Comparison of ENCODE assay signal across 9 cellular contexts in the genomic region with DNA sequence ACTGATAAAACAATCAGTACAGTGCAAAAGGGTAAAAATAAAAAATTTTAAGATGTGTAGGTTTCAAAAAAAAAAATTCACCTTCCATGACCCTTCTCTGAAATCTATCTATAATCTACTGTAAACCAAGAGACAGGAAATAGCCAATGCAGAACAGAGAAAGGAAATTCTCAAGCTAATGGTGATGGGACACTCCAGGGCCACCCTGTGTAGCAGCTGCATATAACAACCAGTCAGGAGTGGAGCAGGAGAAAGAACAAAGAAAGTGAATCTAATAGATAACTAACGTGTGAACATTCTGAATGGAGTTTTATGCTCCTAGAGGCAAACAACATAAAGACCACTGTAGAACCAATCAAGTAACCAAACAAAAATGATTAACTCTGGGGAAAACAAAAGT. TPM values are rescaled to one million over a fixed set of nuclear protein-coding genes. Genes with fewer than 3 reads are reported as not detected.
A peak's percentile ranks its signal among the peaks of the same experiment; 100 is the strongest.
DNase-seq lines count a peak whose midpoint lies in the region; ATAC-seq lines count a peak whose summit lies in the region.
"Had no signal": no experiment of that assay in that cellular context is flagged by ENCODE, and none has a peak within 500 bp of the region (broad histone marks: within the 10 kb centered on the region; RNA-seq: fewer than 3 reads in every experiment).

No MANE protein-coding gene starts in this region.

- WGBS in trophoblast cell (ENCODE audit: extremely low coverage, insufficient coverage, insufficient read length), result no CpG with 5 or more reads among the region's 1 CpG

- no peak overlapping the region for H4K8ac ChIP-seq in trophoblast cell (ENCODE audit: low read depth, low read length)

- H3K27me3 ChIP-seq in trophoblast cell (ENCODE audit: insufficient read depth, low read length), result no peaks in the 10 kb centered on the region
- H3K27me3 ChIP-seq: adrenal gland had no signal

- H2AK5ac ChIP-seq in trophoblast cell (ENCODE audit: low read length), result no peak overlapping the region

- DNase-seq in EH (ENCODE audit: low read depth), result peak; percentile 5
- peak; percentile 21 for DNase-seq in SW480 (ENCODE audit: low spot score)
- peak; percentile 39 for DNase-seq in left kidney (ENCODE audit: low read depth, low spot score)
- DNase-seq in amniotic stem cell (lab: John Stamatoyannopoulos, UW), result no peak
- no peak for DNase-seq in islet precursor cell
- no peak for DNase-seq in trophoblast cell
- DNase-seq in DMS53 treated with DMSO at 0.1 percent for 48 hours (lab: John Stamatoyannopoulos, UW; ENCODE audit: unreplicated experiment), result no peak

- H3K27ac ChIP-seq in trophoblast cell (ENCODE audit: low read depth, low read length), result no peak overlapping the region

- H3K9me3 ChIP-seq in trophoblast cell (ENCODE audit: insufficient read depth, low read depth, low read length), result peaks cover 2% of the 10 kb centered on the region
- H3K9me3 ChIP-seq: adrenal gland had no signal

- no peak overlapping the region for H2AFZ ChIP-seq in trophoblast cell (ENCODE audit: insufficient read depth, low read length, poor library complexity)

- H2BK120ac ChIP-seq in trophoblast cell (ENCODE audit: insufficient read depth, low read length, poor library complexity), result no peak overlapping the region

- H3K4me3 ChIP-seq in trophoblast cell (ENCODE audit: low read depth, low read length), result no peak overlapping the region

- no peaks in the 10 kb centered on the region for H3K79me1 ChIP-seq in trophoblast cell (ENCODE audit: low read length)

- H3K14ac ChIP-seq in trophoblast cell (ENCODE audit: low read length), result no peak overlapping the region

- no peak overlapping the region for H2BK12ac ChIP-seq in trophoblast cell (ENCODE audit: low read length)

- no peak overlapping the region for H4K91ac ChIP-seq in trophoblast cell (ENCODE audit: low read depth, low read length)

- H2BK5ac ChIP-seq in trophoblast cell (ENCODE audit: low read depth, low read length, poor library complexity), result no peak overlapping the region

- no peak overlapping the region for H4K12ac ChIP-seq in trophoblast cell (ENCODE audit: low read depth, low read length)

- H3K4ac ChIP-seq in trophoblast cell (ENCODE audit: low read depth, low read length), result no peak overlapping the region

- peaks cover 6 to 10% of the 10 kb centered on the region in 2 experiments for H3K4me1 ChIP-seq in trophoblast cell (ENCODE audit: control insufficient read depth in 1 of 2, insufficient read depth in 2 of 2, low read length in 2 of 2)

- ATAC-seq in GM21515 (IDR thresholded peaks at IDR 0.05; ENCODE audit: unreplicated experiment), result peak; percentile 59

- no peak overlapping the region for H3K18ac ChIP-seq in trophoblast cell (ENCODE audit: low read length)

- H3K4me2 ChIP-seq in trophoblast cell (ENCODE audit: low read length), result no peak overlapping the region

- no peaks in the 10 kb centered on the region for H3K79me2 ChIP-seq in trophoblast cell (ENCODE audit: control insufficient read depth, insufficient read depth, low read length, poor library complexity)

- H3K36me3 ChIP-seq in trophoblast cell (ENCODE audit: control insufficient read depth in 1 of 2, insufficient read depth in 2 of 2, low read length in 2 of 2), result peaks cover 4 to 10% of the 10 kb centered on the region in 2 experiments

- H3K23ac ChIP-seq in trophoblast cell (ENCODE audit: low read length), result no peak overlapping the region

- H3K9ac ChIP-seq in trophoblast cell (ENCODE audit: low read length), result no peak overlapping the region

RNA-seq across cellular contexts. Expression of a gene that starts 16.6 kb away (rescaled TPM):
- polyA plus RNA-seq in trophoblast cell (2013), result 91.7 and 94.4 TPM in 2 replicates

Comparison
In these comparisons a context has a peak if more than half of its experiments do, and no peak if none do; other contexts are left out.
1. DNase-seq: peak in EH (single experiment), SW480 (single experiment) and left kidney (single experiment); none in amniotic stem cell (single experiment), islet precursor cell (single experiment), trophoblast cell (0 of 2) and DMS53 treated with DMSO at 0.1 percent for 48 hours (single experiment).